In the genomic region with DNA sequence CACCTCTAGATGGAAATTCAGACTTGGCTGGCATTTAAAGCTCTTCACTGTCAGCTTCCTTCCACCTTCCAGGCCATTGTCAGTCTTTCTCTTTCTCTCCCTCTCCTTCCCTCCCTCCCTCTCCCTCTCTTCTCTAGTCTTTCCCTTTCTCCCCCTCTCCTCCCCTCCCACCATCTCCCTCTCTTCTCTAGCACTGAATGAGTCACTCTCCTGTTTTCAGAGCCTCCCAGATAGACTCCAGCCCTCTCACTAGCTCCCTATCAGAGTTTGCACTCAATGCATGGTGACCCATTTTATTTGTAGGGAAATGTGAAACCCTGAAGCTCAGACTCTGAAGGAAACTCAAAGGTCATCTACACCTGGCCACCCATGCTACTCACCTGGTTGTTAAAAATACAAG, we compare ENCODE assay signal across 1 cellular context.
TF ChIP-seq lines count a peak whose summit lies in the region.

No MANE protein-coding gene starts in this region.

TF ChIP-seq in K562, 482 proteins besides CTCF, POLR2A, EP300 and RAD21 (continued from another document and continues in another):
- TF ChIP-seq, protein P1, sequence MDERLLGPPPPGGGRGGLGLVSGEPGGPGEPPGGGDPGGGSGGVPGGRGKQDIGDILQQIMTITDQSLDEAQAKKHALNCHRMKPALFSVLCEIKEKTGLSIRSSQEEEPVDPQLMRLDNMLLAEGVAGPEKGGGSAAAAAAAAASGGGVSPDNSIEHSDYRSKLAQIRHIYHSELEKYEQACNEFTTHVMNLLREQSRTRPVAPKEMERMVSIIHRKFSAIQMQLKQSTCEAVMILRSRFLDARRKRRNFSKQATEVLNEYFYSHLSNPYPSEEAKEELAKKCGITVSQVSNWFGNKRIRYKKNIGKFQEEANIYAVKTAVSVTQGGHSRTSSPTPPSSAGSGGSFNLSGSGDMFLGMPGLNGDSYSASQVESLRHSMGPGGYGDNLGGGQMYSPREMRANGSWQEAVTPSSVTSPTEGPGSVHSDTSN (CRISPR knock-in tag; IDR thresholded peaks at IDR 0.05; ENCODE audit: low read depth): no peak
- TF ChIP-seq, protein P1 (tag; conservative IDR thresholded peaks at IDR 0.05; ENCODE audit: low read depth): no peak
- TF ChIP-seq CCAR2 (IDR thresholded peaks at IDR 0.05; ENCODE audit: low read depth, low read length): no peak
- TF ChIP-seq HDAC2 (IDR thresholded peaks at IDR 0.05): peak; percentile 87
- TF ChIP-seq ZBED1 (IDR thresholded peaks at IDR 0.05): no peak
- no peak for TF ChIP-seq ZNF212 (CRISPR knock-in tag; IDR thresholded peaks at IDR 0.05)
- no peak for TF ChIP-seq CEBPB (tag; IDR thresholded peaks at IDR 0.05)
- TF ChIP-seq PURB (CRISPR knock-in tag; IDR thresholded peaks at IDR 0.05; ENCODE audit: low read depth): no peak
- TF ChIP-seq PCBP1 (IDR thresholded peaks at IDR 0.05; ENCODE audit: low read depth, low read length, poor library complexity, severe bottlenecking): no peak
- TF ChIP-seq, protein P2, sequence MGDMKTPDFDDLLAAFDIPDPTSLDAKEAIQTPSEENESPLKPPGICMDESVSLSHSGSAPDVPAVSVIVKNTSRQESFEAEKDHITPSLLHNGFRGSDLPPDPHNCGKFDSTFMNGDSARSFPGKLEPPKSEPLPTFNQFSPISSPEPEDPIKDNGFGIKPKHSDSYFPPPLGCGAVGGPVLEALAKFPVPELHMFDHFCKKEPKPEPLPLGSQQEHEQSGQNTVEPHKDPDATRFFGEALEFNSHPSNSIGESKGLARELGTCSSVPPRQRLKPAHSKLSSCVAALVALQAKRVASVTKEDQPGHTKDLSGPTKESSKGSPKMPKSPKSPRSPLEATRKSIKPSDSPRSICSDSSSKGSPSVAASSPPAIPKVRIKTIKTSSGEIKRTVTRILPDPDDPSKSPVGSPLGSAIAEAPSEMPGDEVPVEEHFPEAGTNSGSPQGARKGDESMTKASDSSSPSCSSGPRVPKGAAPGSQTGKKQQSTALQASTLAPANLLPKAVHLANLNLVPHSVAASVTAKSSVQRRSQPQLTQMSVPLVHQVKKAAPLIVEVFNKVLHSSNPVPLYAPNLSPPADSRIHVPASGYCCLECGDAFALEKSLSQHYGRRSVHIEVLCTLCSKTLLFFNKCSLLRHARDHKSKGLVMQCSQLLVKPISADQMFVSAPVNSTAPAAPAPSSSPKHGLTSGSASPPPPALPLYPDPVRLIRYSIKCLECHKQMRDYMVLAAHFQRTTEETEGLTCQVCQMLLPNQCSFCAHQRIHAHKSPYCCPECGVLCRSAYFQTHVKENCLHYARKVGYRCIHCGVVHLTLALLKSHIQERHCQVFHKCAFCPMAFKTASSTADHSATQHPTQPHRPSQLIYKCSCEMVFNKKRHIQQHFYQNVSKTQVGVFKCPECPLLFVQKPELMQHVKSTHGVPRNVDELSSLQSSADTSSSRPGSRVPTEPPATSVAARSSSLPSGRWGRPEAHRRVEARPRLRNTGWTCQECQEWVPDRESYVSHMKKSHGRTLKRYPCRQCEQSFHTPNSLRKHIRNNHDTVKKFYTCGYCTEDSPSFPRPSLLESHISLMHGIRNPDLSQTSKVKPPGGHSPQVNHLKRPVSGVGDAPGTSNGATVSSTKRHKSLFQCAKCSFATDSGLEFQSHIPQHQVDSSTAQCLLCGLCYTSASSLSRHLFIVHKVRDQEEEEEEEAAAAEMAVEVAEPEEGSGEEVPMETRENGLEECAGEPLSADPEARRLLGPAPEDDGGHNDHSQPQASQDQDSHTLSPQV (IDR thresholded peaks at IDR 0.05): no peak; the same call in none of the 2 replicates
- TF ChIP-seq SRSF9 (IDR thresholded peaks at IDR 0.05; ENCODE audit: borderline replicate concordance, low read depth, low read length): no peak
- TF ChIP-seq PRPF4 (IDR thresholded peaks at IDR 0.05; ENCODE audit: insufficient read depth, low read depth, low read length, poor library complexity, severe bottlenecking): no peak
- TF ChIP-seq, protein P3, sequence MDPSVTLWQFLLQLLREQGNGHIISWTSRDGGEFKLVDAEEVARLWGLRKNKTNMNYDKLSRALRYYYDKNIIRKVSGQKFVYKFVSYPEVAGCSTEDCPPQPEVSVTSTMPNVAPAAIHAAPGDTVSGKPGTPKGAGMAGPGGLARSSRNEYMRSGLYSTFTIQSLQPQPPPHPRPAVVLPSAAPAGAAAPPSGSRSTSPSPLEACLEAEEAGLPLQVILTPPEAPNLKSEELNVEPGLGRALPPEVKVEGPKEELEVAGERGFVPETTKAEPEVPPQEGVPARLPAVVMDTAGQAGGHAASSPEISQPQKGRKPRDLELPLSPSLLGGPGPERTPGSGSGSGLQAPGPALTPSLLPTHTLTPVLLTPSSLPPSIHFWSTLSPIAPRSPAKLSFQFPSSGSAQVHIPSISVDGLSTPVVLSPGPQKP (CRISPR knock-in tag; IDR thresholded peaks at IDR 0.05): no peak
- no peak for TF ChIP-seq HNRNPLL (IDR thresholded peaks at IDR 0.05; ENCODE audit: low read depth, low read length, poor library complexity, severe bottlenecking)
- no peak for TF ChIP-seq ZNF785 (CRISPR knock-in tag; IDR thresholded peaks at IDR 0.05)
- no peak for TF ChIP-seq PHF20 (IDR thresholded peaks at IDR 0.05; ENCODE audit: partially characterized antibody)
- TF ChIP-seq ELF4 (CRISPR knock-in tag; IDR thresholded peaks at IDR 0.05): peak; percentile 93
- TF ChIP-seq MLLT1 (IDR thresholded peaks at IDR 0.05): peak; percentile 73 to 94
- TF ChIP-seq ZNF146 (CRISPR knock-in tag; IDR thresholded peaks at IDR 0.05; ENCODE audit: unreplicated experiment): no peak
- no peak for TF ChIP-seq HCFC1 (IDR thresholded peaks at IDR 0.05; ENCODE audit: low read depth, low read length)
- TF ChIP-seq FUS (optimal IDR thresholded peaks at IDR 0.05; ENCODE audit: low read depth, low read length): no peak
- 0 out of 2 replicates have a peak, but pooled peaks have one; percentile 44 for TF ChIP-seq E2F5 (CRISPR knock-in tag; IDR thresholded peaks at IDR 0.05)
- TF ChIP-seq ZNF408 (CRISPR knock-in tag; IDR thresholded peaks at IDR 0.05; ENCODE audit: low read depth): no peak
- no peak for TF ChIP-seq NR2F6 (CRISPR knock-in tag; IDR thresholded peaks at IDR 0.05)
- TF ChIP-seq E4F1 (CRISPR knock-in tag; IDR thresholded peaks at IDR 0.05; ENCODE audit: borderline replicate concordance): no peak
- TF ChIP-seq CREBBP (IDR thresholded peaks at IDR 0.05; ENCODE audit: low read depth, low read length): no peak
- TF ChIP-seq SMARCC2 (IDR thresholded peaks at IDR 0.05; ENCODE audit: low read depth): peak; percentile 84
- no peak for TF ChIP-seq RBM14 (IDR thresholded peaks at IDR 0.05; ENCODE audit: borderline replicate concordance, insufficient read depth, low read depth, low read length)
- peak; percentile 31 for TF ChIP-seq FOS (IDR thresholded peaks at IDR 0.05; ENCODE audit: extremely low read depth, insufficient read length)
- no peak for TF ChIP-seq MYC (IDR thresholded peaks at IDR 0.05; ENCODE audit: low read depth, low read length)
- TF ChIP-seq MYC (CRISPR knock-in tag; IDR thresholded peaks at IDR 0.05; ENCODE audit: borderline replicate concordance, low read depth): no peak
- TF ChIP-seq ZNF518B (CRISPR knock-in tag; IDR thresholded peaks at IDR 0.05): no peak
- 0 out of 4 replicates have a peak, but pooled peaks of 1 of the 2 experiments have one; percentile 38 for TF ChIP-seq TBL1XR1 (IDR thresholded peaks at IDR 0.05; ENCODE audit: low read length in 2 of 2)
- TF ChIP-seq ZNF449 (CRISPR knock-in tag; IDR thresholded peaks at IDR 0.05): no peak
- TF ChIP-seq, protein P4, sequence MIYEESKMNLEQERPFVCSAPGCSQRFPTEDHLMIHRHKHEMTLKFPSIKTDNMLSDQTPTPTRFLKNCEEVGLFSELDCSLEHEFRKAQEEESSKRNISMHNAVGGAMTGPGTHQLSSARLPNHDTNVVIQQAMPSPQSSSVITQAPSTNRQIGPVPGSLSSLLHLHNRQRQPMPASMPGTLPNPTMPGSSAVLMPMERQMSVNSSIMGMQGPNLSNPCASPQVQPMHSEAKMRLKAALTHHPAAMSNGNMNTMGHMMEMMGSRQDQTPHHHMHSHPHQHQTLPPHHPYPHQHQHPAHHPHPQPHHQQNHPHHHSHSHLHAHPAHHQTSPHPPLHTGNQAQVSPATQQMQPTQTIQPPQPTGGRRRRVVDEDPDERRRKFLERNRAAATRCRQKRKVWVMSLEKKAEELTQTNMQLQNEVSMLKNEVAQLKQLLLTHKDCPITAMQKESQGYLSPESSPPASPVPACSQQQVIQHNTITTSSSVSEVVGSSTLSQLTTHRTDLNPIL (CRISPR knock-in tag; IDR thresholded peaks at IDR 0.05): no peak
- TF ChIP-seq RHOXF2B (CRISPR knock-in tag; conservative IDR thresholded peaks at IDR 0.05): no peak
- peak; percentile 82; the same call in 1 of the 2 replicates for TF ChIP-seq ZC3H8 (IDR thresholded peaks at IDR 0.05)
- TF ChIP-seq, protein P5, sequence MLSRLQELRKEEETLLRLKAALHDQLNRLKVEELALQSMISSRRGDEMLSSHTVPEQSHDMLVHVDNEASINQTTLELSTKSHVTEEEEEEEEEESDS (CRISPR knock-in tag; IDR thresholded peaks at IDR 0.05): no peak
- TF ChIP-seq SP2 (IDR thresholded peaks at IDR 0.05; ENCODE audit: extremely low read depth, low read depth, low read length, poor library complexity, severe bottlenecking): no peak
